ENCODE assay signal across 7 cellular contexts in the genomic region with DNA sequence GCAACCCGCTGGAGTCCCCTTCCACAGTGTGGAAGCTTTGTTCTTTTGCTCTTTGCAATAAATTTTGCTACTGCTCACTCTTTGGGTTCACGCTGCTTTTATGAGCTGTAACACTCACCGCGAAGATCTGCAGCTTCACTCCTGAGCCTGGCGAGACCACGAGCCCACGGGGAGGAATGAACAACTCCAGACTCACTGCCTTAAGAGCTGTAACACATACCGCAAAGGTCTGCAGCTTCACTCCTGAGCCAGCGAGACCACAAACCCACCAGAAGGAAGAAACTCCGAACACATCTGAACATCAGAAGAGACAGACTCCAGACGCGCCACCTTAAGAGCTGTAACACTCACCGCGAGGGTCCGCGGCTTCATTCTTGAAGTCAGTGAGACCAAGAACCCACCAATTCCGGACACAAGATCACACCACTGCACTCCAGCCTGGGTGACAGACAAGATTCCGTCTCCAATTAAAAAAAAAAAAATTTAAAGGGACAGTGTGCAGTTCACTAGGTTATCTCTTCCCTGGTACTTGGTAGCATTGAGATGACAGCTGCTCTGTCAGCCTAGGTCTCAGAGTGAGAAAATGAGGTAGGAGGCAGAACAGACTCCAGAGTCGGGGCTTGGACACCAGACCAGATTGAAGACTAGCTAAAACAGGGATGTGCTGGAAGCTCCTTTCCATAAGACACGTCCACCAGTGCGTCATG. TPM values are rescaled to one million over a fixed set of nuclear protein-coding genes. Genes with fewer than 3 reads are reported as not detected.
DNase-seq lines count a peak whose midpoint lies in the region; ATAC-seq and TF ChIP-seq lines count a peak whose summit lies in the region.
"Not testable (repeated sequence)": the region's sequence is repeated elsewhere in the genome, so short reads cannot be mapped to it uniquely, and the experiment has no call there.

No MANE protein-coding gene starts in this region.

- peaks cover 20% of the 10 kb centered on the region for H3K27me3 Mint-ChIP-seq in T-helper 17 cell
- H3K27me3 Mint-ChIP-seq in activated CD8-positive, alpha-beta T cell treated with anti-CD3 and anti-CD28 coated beads for 36 hours; activated naive CD4-positive, alpha-beta T cell treated with anti-CD3 and anti-CD28 coated beads, Interleukin-2, amount 50 U/mL, for 24 hours; neural progenitor cell (ENCODE audit: insufficient read depth, low read depth): not testable (repeated sequence)
- H3K27me3 Mint-ChIP-seq in central memory CD8-positive, alpha-beta T cell = peaks cover 19% of the 10 kb centered on the region

- H3K27me3 ChIP-seq in DND-41 (ENCODE audit: insufficient read depth, low read length, poor library complexity) = not testable (repeated sequence)
- peaks cover 14% of the 10 kb centered on the region for H3K27me3 ChIP-seq in neural progenitor cell

- H3K4me2 ChIP-seq in DND-41 (ENCODE audit: insufficient read depth, low read length) = peak overlapping the region; percentile 68
- H3K4me2 ChIP-seq in neural progenitor cell = not testable (repeated sequence)

- peak overlapping the region; percentile 76 for H3K4me3 Mint-ChIP-seq in T-helper 17 cell
- H3K4me3 Mint-ChIP-seq in activated CD8-positive, alpha-beta T cell treated with anti-CD3 and anti-CD28 coated beads for 36 hours = peak overlapping the region; percentile 68
- H3K4me3 Mint-ChIP-seq in activated naive CD4-positive, alpha-beta T cell treated with anti-CD3 and anti-CD28 coated beads, Interleukin-2, amount 50 U/mL, for 24 hours = peak overlapping the region; percentile 82
- peak overlapping the region; percentile 71 for H3K4me3 Mint-ChIP-seq in central memory CD8-positive, alpha-beta T cell
- not testable (repeated sequence) for H3K4me3 Mint-ChIP-seq in neural progenitor cell

- not testable (repeated sequence) for H3K9me3 ChIP-seq in DND-41 (ENCODE audit: insufficient read depth, low read length, severe bottlenecking); T-helper 17 cell (ENCODE audit: control insufficient read depth, low read length, poor library complexity, severe bottlenecking); neural progenitor cell (ENCODE audit: low read depth)

- peak overlapping the region in 1 of 2 experiments; percentile 46; a peak in 2 of 4 replicates for H3K4me3 ChIP-seq in DND-41 (ENCODE audit: low read depth in 1 of 2, low read length in 2 of 2)
- H3K4me3 ChIP-seq in neural progenitor cell = not testable (repeated sequence)

- peaks cover 11% of the 10 kb centered on the region for H3K4me1 Mint-ChIP-seq in T-helper 17 cell
- peaks cover 13% of the 10 kb centered on the region for H3K4me1 Mint-ChIP-seq in activated CD8-positive, alpha-beta T cell treated with anti-CD3 and anti-CD28 coated beads for 36 hours (ENCODE audit: low read depth)
- H3K4me1 Mint-ChIP-seq in activated naive CD4-positive, alpha-beta T cell treated with anti-CD3 and anti-CD28 coated beads, Interleukin-2, amount 50 U/mL, for 24 hours = peaks cover 15% of the 10 kb centered on the region
- peaks cover 14% of the 10 kb centered on the region for H3K4me1 Mint-ChIP-seq in central memory CD8-positive, alpha-beta T cell
- H3K4me1 Mint-ChIP-seq in neural progenitor cell = not testable (repeated sequence)

- H3K36me3 ChIP-seq in DND-41 (ENCODE audit: insufficient read depth, low read length); neural progenitor cell: not testable (repeated sequence)

- H3K4me1 ChIP-seq in DND-41 (ENCODE audit: insufficient read depth, low read length) = peaks cover 19% of the 10 kb centered on the region
- not testable (repeated sequence) for H3K4me1 ChIP-seq in neural progenitor cell

- H3K9ac ChIP-seq in DND-41 (ENCODE audit: low read depth, low read length) = peak overlapping the region; percentile 24
- H3K9ac ChIP-seq in neural progenitor cell = not testable (repeated sequence)

- CTCF ChIA-PET in activated CD8-positive, alpha-beta T cell treated with anti-CD3 and anti-CD28 coated beads for 36 hours (lab: Charles Lee) = interaction anchor here (1.1 to 2.0 kb wide), 2 partner anchors 11 to 233 kb away, joined by 5 to 6 read pairs; no protein-coding TSS in a partner anchor

- TF ChIP-seq CTCF in DND-41 (IDR thresholded peaks at IDR 0.05; ENCODE audit: borderline replicate concordance, extremely low read depth, low read length, poor library complexity, severe bottlenecking); activated CD8-positive, alpha-beta T cell treated with anti-CD3 and anti-CD28 coated beads for 36 hours (IDR thresholded peaks at IDR 0.05); neural progenitor cell (IDR thresholded peaks at IDR 0.05): not testable (repeated sequence)

- H3K79me2 ChIP-seq in DND-41 (ENCODE audit: insufficient read depth, low read length); neural progenitor cell (ENCODE audit: low read depth): not testable (repeated sequence)

- DNase-seq in DND-41 = peak; percentile 68
- DNase-seq in T-helper 17 cell; central memory CD8-positive, alpha-beta T cell (ENCODE audit: low spot score in 2 of 2); neural progenitor cell (ENCODE audit: low spot score): not testable (repeated sequence)
- peak; percentile 28 for DNase-seq in activated CD8-positive, alpha-beta T cell treated with anti-CD3 and anti-CD28 coated beads for 36 hours
- peak; percentile 36 to 43 for DNase-seq in activated T-cell treated with anti-CD3 and anti-CD28 coated beads, Interleukin-2, amount 50 U/mL, for 48 hours

- ATAC-seq in DND-41 (ENCODE audit: insufficient read depth, low read depth) = peak; percentile 85
- not testable (repeated sequence) for ATAC-seq in T-helper 17 cell
- peak; percentile 67 for ATAC-seq in activated CD8-positive, alpha-beta T cell treated with anti-CD3 and anti-CD28 coated beads for 36 hours
- peak; percentile 43 for ATAC-seq in central memory CD8-positive, alpha-beta T cell (replicated peaks; ENCODE audit: extremely low read depth, poor library complexity, severe bottlenecking)

- peak overlapping the region; percentile 49 for H2AFZ ChIP-seq in DND-41 (ENCODE audit: low read depth, low read length)
- H2AFZ ChIP-seq in neural progenitor cell (replicated peaks) = not testable (repeated sequence)

- not testable (repeated sequence) for H3K9me3 Mint-ChIP-seq in activated CD8-positive, alpha-beta T cell treated with anti-CD3 and anti-CD28 coated beads for 36 hours; activated naive CD4-positive, alpha-beta T cell treated with anti-CD3 and anti-CD28 coated beads, Interleukin-2, amount 50 U/mL, for 24 hours; central memory CD8-positive, alpha-beta T cell; neural progenitor cell

- H4K20me1 ChIP-seq in DND-41 (ENCODE audit: insufficient read depth, low read length); neural progenitor cell (ENCODE audit: low read depth): not testable (repeated sequence)

- H3K27ac Mint-ChIP-seq in T-helper 17 cell; activated CD8-positive, alpha-beta T cell treated with anti-CD3 and anti-CD28 coated beads for 36 hours: not testable (repeated sequence)
- peak overlapping the region; percentile 83 for H3K27ac Mint-ChIP-seq in activated naive CD4-positive, alpha-beta T cell treated with anti-CD3 and anti-CD28 coated beads, Interleukin-2, amount 50 U/mL, for 24 hours
- H3K27ac Mint-ChIP-seq in central memory CD8-positive, alpha-beta T cell (ENCODE audit: low read depth) = peak overlapping the region; percentile 4
- H3K27ac Mint-ChIP-seq in neural progenitor cell = peak overlapping the region; percentile 54

- peak overlapping the region; percentile 56 for H3K27ac ChIP-seq in DND-41 (ENCODE audit: low read length)
- H3K27ac ChIP-seq in neural progenitor cell = not testable (repeated sequence)

- not testable (repeated sequence) for H3K36me3 Mint-ChIP-seq in T-helper 17 cell (ENCODE audit: low read depth); activated CD8-positive, alpha-beta T cell treated with anti-CD3 and anti-CD28 coated beads for 36 hours (ENCODE audit: low read depth); activated naive CD4-positive, alpha-beta T cell treated with anti-CD3 and anti-CD28 coated beads, Interleukin-2, amount 50 U/mL, for 24 hours; central memory CD8-positive, alpha-beta T cell (ENCODE audit: insufficient read depth); neural progenitor cell

- H3F3A ChIP-seq in neural progenitor cell (ENCODE audit: low read depth) = not testable (repeated sequence)

- intact Hi-C loops in activated CD8-positive, alpha-beta T cell treated with anti-CD3 and anti-CD28 coated beads for 36 hours (cut with micrococcal nuclease) = loop anchor here (10.0 kb wide), 1 partner anchor 228 kb away; the partner anchor contains the start of gene ZNF507

- POLR2A ChIA-PET in activated CD8-positive, alpha-beta T cell treated with anti-CD3 and anti-CD28 coated beads for 36 hours (lab: Charles Lee) = not testable (repeated sequence)

RNA-seq across cellular contexts. Expression of gene PDCD5, which starts 8.1 kb away (rescaled TPM):
- total RNA-seq in T-helper 17 cell (10 to 100 TPM; 28.4 to 34.5 TPM), neural progenitor cell (ENCODE audit: low replicate concordance) (78.5 and 88.9 TPM in 2 replicates)
- 100 to 1,000 TPM; 221 to 222 TPM for total RNA-seq in activated CD8-positive, alpha-beta T cell treated with anti-CD3 and anti-CD28 coated beads for 36 hours
